Comparison of ENCODE assay signal across 21 cellular contexts in genomic region chr1:172918478-172918877, GRCh38.
A peak's percentile ranks its signal among the peaks of the same experiment; 100 is the strongest.
DNase-seq lines count a peak whose midpoint lies in the region; FAIRE-seq and TF ChIP-seq lines count a peak whose summit lies in the region.
"Had no signal": no experiment of that assay in that cellular context is flagged by ENCODE, and none has a peak within 500 bp of the region (broad histone marks: within the 10 kb centered on the region; RNA-seq: fewer than 3 reads in every experiment).

No MANE protein-coding gene starts in this region.

- H3K9me3 Mint-ChIP-seq in astrocyte (ENCODE audit: unreplicated experiment), result peaks cover 1% of the 10 kb centered on the region

- no peak for TF ChIP-seq EP300 in ovary (IDR thresholded peaks at IDR 0.05)

- TF ChIP-seq CTCF in mammary epithelial cell (conservative IDR thresholded peaks at IDR 0.05 in 1 of 2, IDR thresholded peaks at IDR 0.05 in 1 of 2; ENCODE audit: extremely low read depth in 1 of 2, insufficient read depth in 1 of 2, low read depth in 1 of 2, low read length in 2 of 2), result no peak
- no peak for TF ChIP-seq CTCF in breast epithelium (IDR thresholded peaks at IDR 0.05)
- TF ChIP-seq CTCF in astrocyte (IDR thresholded peaks at IDR 0.05; ENCODE audit: insufficient read depth, low read depth, low read length), result no peak
- no peak for TF ChIP-seq CTCF in ovary (IDR thresholded peaks at IDR 0.05)

- peak overlapping the region; percentile 50 for H3K4me2 ChIP-seq in mammary epithelial cell (ENCODE audit: insufficient read depth, low read depth, low read length)
- peak overlapping the region; percentile 30 for H3K4me2 ChIP-seq in astrocyte (ENCODE audit: low read length)
- H3K4me2 ChIP-seq: KMS-11 had no signal

- H3K36me3 Mint-ChIP-seq in astrocyte (ENCODE audit: low read depth, unreplicated experiment), result no peaks in the 10 kb centered on the region

- no peak overlapping the region for H3K4me3 Mint-ChIP-seq in astrocyte (ENCODE audit: unreplicated experiment)

- H2AFZ ChIP-seq in mammary epithelial cell (ENCODE audit: low read depth, low read length), result no peak overlapping the region
- no peak overlapping the region for H2AFZ ChIP-seq in astrocyte (ENCODE audit: low read depth, low read length)

- in situ Hi-C loops in mammary epithelial cell (cut with MboI; ENCODE audit: low sequenced_read_pairs in 2 of 2), result no loop called here

- H3K27me3 ChIP-seq in mammary epithelial cell (ENCODE audit: insufficient read depth, low read length) (no peaks in the 10 kb centered on the region), breast epithelium (no peaks in the 10 kb centered on the region), astrocyte (ENCODE audit: insufficient read depth, low read length) (no peaks in the 10 kb centered on the region), ovary (no peaks in the 10 kb centered on the region)
- H3K27me3 ChIP-seq: MG63 had no signal

- peaks cover 21% of the 10 kb centered on the region for H3K4me1 Mint-ChIP-seq in astrocyte (ENCODE audit: low read depth, unreplicated experiment)

- no peak for FAIRE-seq in astrocyte (lab: Jason Lieb, UNC)
- FAIRE-seq: GM12878, GM18507 had no signal

- no peaks in the 10 kb centered on the region for H3K27me3 Mint-ChIP-seq in astrocyte (ENCODE audit: low read depth, unreplicated experiment)

- H3K27ac ChIP-seq in mammary epithelial cell (ENCODE audit: insufficient read depth, low read depth, low read length) (peak overlapping the region; percentile 73), breast epithelium (no peak overlapping the region), astrocyte (ENCODE audit: low read depth, low read length) (peak overlapping the region; percentile 80), mesodermal cell (ENCODE audit: low read depth, low read length, severe bottlenecking) (peak overlapping the region; percentile 76), ovary (no peak overlapping the region)
- H3K27ac ChIP-seq: KMS-11 had no signal

- no TSS peak for BruUV-seq in mammary epithelial cell (replicated peaks; lab: Mats Ljungman, UMichigan)

- H3K79me2 ChIP-seq in mammary epithelial cell (ENCODE audit: insufficient read depth, low read length), result no peaks in the 10 kb centered on the region
- H3K79me2 ChIP-seq in astrocyte (ENCODE audit: insufficient read depth, low read length), result no peaks in the 10 kb centered on the region

- CTCF ChIA-PET in mammary epithelial cell (lab: Charles Lee; ENCODE audit: low non-redundant PET), result no interaction called here

- H4K20me1 ChIP-seq in mammary epithelial cell (ENCODE audit: insufficient read depth, low read length) (no peaks in the 10 kb centered on the region), astrocyte (ENCODE audit: insufficient read depth, low read length) (no peaks in the 10 kb centered on the region)

- H3K36me3 ChIP-seq in mammary epithelial cell (ENCODE audit: insufficient read depth, low read length) (no peaks in the 10 kb centered on the region), breast epithelium (no peaks in the 10 kb centered on the region), astrocyte (ENCODE audit: insufficient read depth, low read length) (no peaks in the 10 kb centered on the region), mesodermal cell (ENCODE audit: control insufficient read depth, insufficient read depth, low read length) (no peaks in the 10 kb centered on the region), ovary (no peaks in the 10 kb centered on the region)
- H3K36me3 ChIP-seq: MG63 had no signal

- no peak overlapping the region for H3K9ac ChIP-seq in mammary epithelial cell (ENCODE audit: insufficient read depth, low read length)
- no peak overlapping the region for H3K9ac ChIP-seq in astrocyte (ENCODE audit: low read length)
- H3K9ac ChIP-seq: KMS-11 had no signal

- H3K27ac Mint-ChIP-seq in astrocyte (ENCODE audit: unreplicated experiment), result no peak overlapping the region

- TF ChIP-seq POLR2A in breast epithelium (IDR thresholded peaks at IDR 0.05) (no peak), ovary (IDR thresholded peaks at IDR 0.05) (no peak)

- intact Hi-C loops in mammary epithelial cell (cut with micrococcal nuclease) (loop anchor here (5.0 to 10.0 kb wide), 3 partner anchors 54 to 174 kb away; no protein-coding TSS in a partner anchor), breast epithelium (cut with DNase I; ENCODE audit: low total_unique reads) (no loop called here), ovary (cut with DNase I) (no loop called here)

- H3K4me1 ChIP-seq in mammary epithelial cell (ENCODE audit: insufficient read depth, low read length) (peaks cover 51% of the 10 kb centered on the region), breast epithelium (no peaks in the 10 kb centered on the region), astrocyte (ENCODE audit: insufficient read depth, low read length) (peaks cover 38% of the 10 kb centered on the region), mesodermal cell (ENCODE audit: control insufficient read depth, insufficient read depth, low read length, poor library complexity, severe bottlenecking) (peaks cover 22% of the 10 kb centered on the region), ovary (ENCODE audit: insufficient read depth) (no peaks in the 10 kb centered on the region)

- dilution Hi-C loops in mammary epithelial cell (cut with HindIII; ENCODE audit: low sequenced_read_pairs), result no loop called here

- H3K9me3 ChIP-seq in mammary epithelial cell (replicated peaks; ENCODE audit: insufficient read depth, low read length) (peaks cover 3% of the 10 kb centered on the region), breast epithelium (peaks cover under 1 to 4% of the 10 kb centered on the region in 2 donors), astrocyte (ENCODE audit: insufficient read depth, low read depth, low read length) (no peaks in the 10 kb centered on the region), mesodermal cell (ENCODE audit: control insufficient read depth, low read length) (peaks cover 7% of the 10 kb centered on the region), ovary (no peaks in the 10 kb centered on the region)
- H3K9me3 ChIP-seq: Caco-2 had no signal

- no peak for DNase-seq in mammary epithelial cell
- no peak for DNase-seq in breast epithelium (ENCODE audit: low spot score in 2 of 2)
- no peak for DNase-seq in astrocyte (ENCODE audit: low read depth)
- DNase-seq in ovary, result no peak
- no peak for DNase-seq in GDM1 (lab: John Stamatoyannopoulos, UW)
- no peak for DNase-seq in NCI-H226
- no peak for DNase-seq in inferior parietal cortex (ENCODE audit: extremely low spot score)
- DNase-seq: 8988T, AML-193, Caco-2, NCI-H1092 treated with DMSO at 0.1 percent for 48 hours, NCI-H1694, NCI-H2107, NCI-H446, NCI-H82, SIG-M5 had no signal

- WGBS in mammary epithelial cell (ENCODE audit: low coverage, missing lambda C conversion rate), result 100% methylated on average over 2 of the region's 2 CpGs
- no CpG with 5 or more reads among the region's 2 CpGs for WGBS in mesodermal cell (ENCODE audit: insufficient coverage in 2 of 2), 2 experiments
- WGBS in ovary, 3 donors, result 87 to 91% (median 89%) methylated on average over 2 of the region's 2 CpGs

- no peak overlapping the region for H3K4me3 ChIP-seq in mammary epithelial cell (replicated peaks in 1 of 3; ENCODE audit: insufficient read depth in 1 of 3, low read depth in 2 of 3, low read length in 3 of 3)
- H3K4me3 ChIP-seq in breast epithelium, result no peak overlapping the region
- no peak overlapping the region for H3K4me3 ChIP-seq in astrocyte (ENCODE audit: insufficient read depth, low read depth, low read length)
- H3K4me3 ChIP-seq in mesodermal cell (ENCODE audit: extremely low read depth, insufficient read depth, low read length, poor library complexity, severe bottlenecking), result no peak overlapping the region
- H3K4me3 ChIP-seq in ovary, result no peak overlapping the region
- H3K4me3 ChIP-seq: GM12878, MG63 had no signal

Comparison
In these comparisons a context has a peak if more than half of its experiments do, and no peak if none do; other contexts are left out.
1. H3K27ac ChIP-seq: peak in mammary epithelial cell (single experiment), astrocyte (single experiment) and mesodermal cell (single experiment); none in breast epithelium (0 of 2) and ovary (0 of 2).